1 cellular context compared by ENCODE assay signal in genomic region chr1:228901936-228902681, GRCh38.
TF ChIP-seq lines count a peak whose summit lies in the region.

No MANE protein-coding gene starts in this region.

TF ChIP-seq in H1, 55 proteins besides CTCF, POLR2A, EP300 and RAD21:
- TF ChIP-seq EGR1 (IDR thresholded peaks at IDR 0.05; ENCODE audit: borderline replicate concordance, low read depth, low read length) (no peak), CBX8 (IDR thresholded peaks at IDR 0.05; ENCODE audit: borderline replicate concordance, low read depth, low read length) (no peak), TBP (IDR thresholded peaks at IDR 0.05; ENCODE audit: low read depth, low read length) (no peak), POLR2AphosphoS5 (IDR thresholded peaks at IDR 0.05; ENCODE audit: low read depth, low read length) (no peak), SP4 (IDR thresholded peaks at IDR 0.05; ENCODE audit: low read length) (no peak), TAF7 (optimal IDR thresholded peaks at IDR 0.05; ENCODE audit: borderline replicate concordance, low read depth, low read length) (no peak), SP1 (IDR thresholded peaks at IDR 0.05; ENCODE audit: low read depth, low read length) (no peak), MAX (IDR thresholded peaks at IDR 0.05) (no peak), TCF12 (IDR thresholded peaks at IDR 0.05; ENCODE audit: low read depth, low read length) (no peak), RNF2 (IDR thresholded peaks at IDR 0.05; ENCODE audit: borderline replicate concordance, low read depth, low read length, missing control alignments, poor library complexity, severe bottlenecking) (no peak), RBBP5 (IDR thresholded peaks at IDR 0.05; ENCODE audit: borderline replicate concordance, low read depth, low read length) (no peak), CHD7 (IDR thresholded peaks at IDR 0.05; ENCODE audit: insufficient replicate concordance, low read length) (no peak), NANOG (IDR thresholded peaks at IDR 0.05; ENCODE audit: insufficient read depth, low read depth, low read length, poor library complexity, severe bottlenecking) (no peak), SIRT6 (IDR thresholded peaks at IDR 0.05; ENCODE audit: low read length) (no peak)
- TF ChIP-seq, protein P1, sequence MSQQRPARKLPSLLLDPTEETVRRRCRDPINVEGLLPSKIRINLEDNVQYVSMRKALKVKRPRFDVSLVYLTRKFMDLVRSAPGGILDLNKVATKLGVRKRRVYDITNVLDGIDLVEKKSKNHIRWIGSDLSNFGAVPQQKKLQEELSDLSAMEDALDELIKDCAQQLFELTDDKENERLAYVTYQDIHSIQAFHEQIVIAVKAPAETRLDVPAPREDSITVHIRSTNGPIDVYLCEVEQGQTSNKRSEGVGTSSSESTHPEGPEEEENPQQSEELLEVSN (IDR thresholded peaks at IDR 0.05): no peak
